Comparison of ENCODE assay signal across 1 cellular context in the genomic region with DNA sequence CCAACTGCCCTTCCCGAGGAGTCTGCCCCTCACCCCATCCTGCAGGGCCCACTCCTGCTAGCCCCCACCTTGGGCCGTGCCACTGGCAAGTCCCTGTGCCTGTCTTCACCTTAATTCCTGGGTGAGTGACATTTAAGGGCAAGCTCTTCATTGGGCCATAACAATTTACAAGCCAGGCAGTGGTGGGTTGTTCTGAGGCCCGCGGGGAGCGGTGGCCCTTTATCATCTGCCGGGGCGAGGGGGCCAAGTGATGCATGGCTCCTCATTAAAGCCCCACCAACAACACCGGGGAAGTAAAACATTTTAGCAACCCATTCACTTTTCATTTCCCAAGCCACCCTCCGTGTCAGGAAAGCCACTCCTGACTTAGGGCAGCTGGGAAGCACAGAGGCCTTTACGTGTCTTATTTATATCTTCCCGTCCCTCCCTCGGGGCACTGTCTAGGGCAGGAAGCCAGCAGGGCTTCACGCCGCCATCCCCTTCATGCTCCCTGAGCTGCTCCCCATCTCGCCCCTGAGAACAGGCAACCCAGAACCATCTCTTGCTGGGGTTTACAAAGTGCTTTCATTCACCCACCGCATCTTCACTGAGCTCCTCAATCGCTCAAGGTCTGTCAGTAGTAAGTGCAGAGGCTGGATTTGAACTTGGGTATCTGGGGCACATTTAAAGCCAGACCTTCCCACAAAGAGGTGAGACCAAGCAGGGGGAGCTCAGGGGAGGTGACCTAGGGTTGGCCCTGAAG.
TF ChIP-seq lines count a peak whose summit lies in the region.

No MANE protein-coding gene starts in this region.

TF ChIP-seq in IMR-90, 13 proteins besides CTCF, POLR2A, EP300 and RAD21:
- TF ChIP-seq SMC3 (IDR thresholded peaks at IDR 0.05; ENCODE audit: low read depth, low read length) (no peak), NFE2L2 (IDR thresholded peaks at IDR 0.05; ENCODE audit: low read depth, low read length) (no peak), CEBPB (IDR thresholded peaks at IDR 0.05; ENCODE audit: low read depth, low read length) (no peak), RFX5 (IDR thresholded peaks at IDR 0.05; ENCODE audit: low read depth, low read length) (no peak), MAZ (IDR thresholded peaks at IDR 0.05; ENCODE audit: borderline replicate concordance, low read depth, low read length) (no peak), BHLHE40 (IDR thresholded peaks at IDR 0.05; ENCODE audit: low read depth, low read length) (no peak), RCOR1 (IDR thresholded peaks at IDR 0.05; ENCODE audit: insufficient replicate concordance, low read length) (no peak), CHD1 (IDR thresholded peaks at IDR 0.05; ENCODE audit: low read depth, low read length) (no peak), FOS (IDR thresholded peaks at IDR 0.05; ENCODE audit: low read depth, low read length) (no peak), MXI1 (IDR thresholded peaks at IDR 0.05; ENCODE audit: borderline replicate concordance, low read depth, low read length) (no peak), MAFK (IDR thresholded peaks at IDR 0.05; ENCODE audit: low read depth, low read length) (no peak)
- TF ChIP-seq, protein P1, sequence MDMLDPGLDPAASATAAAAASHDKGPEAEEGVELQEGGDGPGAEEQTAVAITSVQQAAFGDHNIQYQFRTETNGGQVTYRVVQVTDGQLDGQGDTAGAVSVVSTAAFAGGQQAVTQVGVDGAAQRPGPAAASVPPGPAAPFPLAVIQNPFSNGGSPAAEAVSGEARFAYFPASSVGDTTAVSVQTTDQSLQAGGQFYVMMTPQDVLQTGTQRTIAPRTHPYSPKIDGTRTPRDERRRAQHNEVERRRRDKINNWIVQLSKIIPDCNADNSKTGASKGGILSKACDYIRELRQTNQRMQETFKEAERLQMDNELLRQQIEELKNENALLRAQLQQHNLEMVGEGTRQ (IDR thresholded peaks at IDR 0.05; ENCODE audit: low read depth, low read length), result no peak
- TF ChIP-seq, protein P2, sequence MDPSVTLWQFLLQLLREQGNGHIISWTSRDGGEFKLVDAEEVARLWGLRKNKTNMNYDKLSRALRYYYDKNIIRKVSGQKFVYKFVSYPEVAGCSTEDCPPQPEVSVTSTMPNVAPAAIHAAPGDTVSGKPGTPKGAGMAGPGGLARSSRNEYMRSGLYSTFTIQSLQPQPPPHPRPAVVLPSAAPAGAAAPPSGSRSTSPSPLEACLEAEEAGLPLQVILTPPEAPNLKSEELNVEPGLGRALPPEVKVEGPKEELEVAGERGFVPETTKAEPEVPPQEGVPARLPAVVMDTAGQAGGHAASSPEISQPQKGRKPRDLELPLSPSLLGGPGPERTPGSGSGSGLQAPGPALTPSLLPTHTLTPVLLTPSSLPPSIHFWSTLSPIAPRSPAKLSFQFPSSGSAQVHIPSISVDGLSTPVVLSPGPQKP (IDR thresholded peaks at IDR 0.05; ENCODE audit: borderline replicate concordance, low read depth, low read length), result no peak
